ENCODE assay signal across 8 cellular contexts in the genomic region with DNA sequence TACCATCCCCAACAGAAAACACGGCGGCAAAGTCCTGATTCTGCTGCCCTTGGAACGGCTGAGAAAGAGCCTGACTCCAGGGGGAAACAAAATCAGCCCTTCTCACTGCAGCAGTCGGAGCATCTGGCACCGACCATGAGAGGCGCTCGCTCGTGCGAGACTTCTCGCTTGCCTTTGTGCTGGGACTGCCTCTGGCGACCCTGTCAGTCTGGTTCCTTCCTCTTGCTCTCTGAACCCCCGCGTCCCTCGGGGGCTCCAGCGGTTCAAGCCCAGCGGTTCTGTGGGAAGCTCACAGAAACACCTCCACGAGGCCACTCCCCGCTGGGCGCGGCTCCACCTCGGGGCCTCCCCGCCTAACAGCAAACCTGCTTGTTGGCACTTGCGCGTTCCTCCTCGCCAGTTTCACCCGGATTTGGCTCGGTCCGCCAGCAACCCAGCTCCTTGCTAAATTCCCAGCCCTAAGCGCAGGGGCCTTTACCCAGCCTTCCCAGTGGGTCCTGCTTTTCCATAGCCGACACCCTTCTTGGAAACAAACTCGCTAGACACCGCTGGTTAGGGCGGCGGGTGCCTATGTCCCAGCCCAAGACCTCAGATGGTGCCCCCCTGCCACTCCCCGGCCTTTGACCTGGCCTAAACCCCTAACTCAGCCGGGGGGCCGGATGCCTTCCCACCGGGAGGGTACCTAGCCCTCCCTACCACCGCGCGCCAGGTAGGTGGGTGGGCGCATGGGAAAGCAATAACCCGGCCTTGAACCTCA. TPM values are rescaled to one million over a fixed set of nuclear protein-coding genes. Genes with fewer than 3 reads are reported as not detected.
DNase-seq lines count a peak whose midpoint lies in the region; ATAC-seq and TF ChIP-seq lines count a peak whose summit lies in the region.

No MANE protein-coding gene starts in this region.

- TF ChIP-seq CTCF in right atrium auricular region (IDR thresholded peaks at IDR 0.05) (peak in 1 of 2 donors; percentile 38), prostate gland (IDR thresholded peaks at IDR 0.05) (peak in 1 of 4 experiments; percentile 8)

- H3K4me1 Mint-ChIP-seq in activated T-cell treated with anti-CD3 and anti-CD28 coated beads, Interleukin-2, amount 50 U/mL, for 24 hours (ENCODE audit: low read depth), result peaks cover 14% of the 10 kb centered on the region

- H3K27me3 ChIP-seq in adipocyte (replicated peaks; ENCODE audit: control insufficient read depth, insufficient read depth, low read length) (no peaks in the 10 kb centered on the region), right atrium auricular region (no peaks in the 10 kb centered on the region), prostate gland (replicated peaks; ENCODE audit: insufficient read depth) (no peaks in the 10 kb centered on the region)

- TF ChIP-seq POLR2A in prostate gland (IDR thresholded peaks at IDR 0.05), result peak; percentile 73

- no peaks in the 10 kb centered on the region for H3K9me3 Mint-ChIP-seq in activated T-cell treated with anti-CD3 and anti-CD28 coated beads, Interleukin-2, amount 50 U/mL, for 24 hours

- DNase-seq in activated T-cell treated with anti-CD3 and anti-CD28 coated beads, Interleukin-2, amount 50 U/mL, for 48 hours, result peak; percentile 21 to 28
- no peak for DNase-seq in activated T-cell treated with anti-CD3 and anti-CD28 coated beads, Interleukin-2, amount 50 U/mL, for 24 hours
- DNase-seq in NCI-H1436 (lab: John Stamatoyannopoulos, UW) (peak; percentile 75), adipocyte (ENCODE audit: low read depth) (peak; percentile 74), right atrium auricular region (ENCODE audit: low spot score) (peak; percentile 82), prostate gland (ENCODE audit: low spot score) (peak; percentile 90), KG1 (lab: John Stamatoyannopoulos, UW) (no peak)

- no peak overlapping the region for H3K27ac Mint-ChIP-seq in activated T-cell treated with anti-CD3 and anti-CD28 coated beads, Interleukin-2, amount 50 U/mL, for 24 hours

- H3K4me3 Mint-ChIP-seq in activated T-cell treated with anti-CD3 and anti-CD28 coated beads, Interleukin-2, amount 50 U/mL, for 24 hours, result no peak overlapping the region

- intact Hi-C loops in prostate gland (cut with DNase I), result loop anchor here (5.0 to 10.0 kb wide), 5 partner anchors 127 to 750 kb away; no protein-coding TSS in a partner anchor

- H3K4me1 ChIP-seq in adipocyte (ENCODE audit: control insufficient read depth, insufficient read depth, low read length) (peaks cover 49% of the 10 kb centered on the region), right atrium auricular region (peaks cover 0 to 41% of the 10 kb centered on the region in 2 donors), prostate gland (replicated peaks) (no peaks in the 10 kb centered on the region)

- under 1% methylated on average over 39 of the region's 43 CpGs for WGBS in prostate gland

- peaks cover 65% of the 10 kb centered on the region for H3K27me3 Mint-ChIP-seq in activated T-cell treated with anti-CD3 and anti-CD28 coated beads, Interleukin-2, amount 50 U/mL, for 24 hours

- no peak for ATAC-seq in HG03469 (IDR thresholded peaks at IDR 0.05; ENCODE audit: unreplicated experiment)

- H3K36me3 ChIP-seq in adipocyte (ENCODE audit: control insufficient read depth, insufficient read depth, low read length, severe bottlenecking) (peaks cover 37% of the 10 kb centered on the region), right atrium auricular region (no peaks in the 10 kb centered on the region), prostate gland (no peaks in the 10 kb centered on the region)

- peak overlapping the region; percentile 99 for H3K4me3 ChIP-seq in adipocyte (ENCODE audit: low read length)
- H3K4me3 ChIP-seq in right atrium auricular region, result peak overlapping the region; percentile 64 to 69
- H3K4me3 ChIP-seq in prostate gland, result peak overlapping the region; percentile 53 to 61

- H3K27ac ChIP-seq in right atrium auricular region (peak overlapping the region; percentile 92 to 97), prostate gland (peak overlapping the region; percentile 86 to 89)

- H3K36me3 Mint-ChIP-seq in activated T-cell treated with anti-CD3 and anti-CD28 coated beads, Interleukin-2, amount 50 U/mL, for 24 hours (ENCODE audit: low read depth), result no peaks in the 10 kb centered on the region

- peak overlapping the region; percentile 99 for H3K9ac ChIP-seq in adipocyte (ENCODE audit: low read length)

- H3K9me3 ChIP-seq in adipocyte (ENCODE audit: control insufficient read depth, low read length) (no peaks in the 10 kb centered on the region), right atrium auricular region (no peaks in the 10 kb centered on the region), prostate gland (no peaks in the 10 kb centered on the region)

RNA-seq across cellular contexts. Expression of a gene that starts 2.2 kb away (rescaled TPM):
- total RNA-seq in right atrium auricular region, result 10 to 100 TPM in 1 of 2 donors, 1 to 10 TPM in 1; 9.6 to 25.4 TPM
- total RNA-seq in prostate gland, result 10 to 100 TPM; 26.2 to 54.7 TPM

Comparison
In these comparisons a context has a peak if more than half of its experiments do, and no peak if none do; other contexts are left out.
1. DNase-seq: peak in activated T-cell treated with anti-CD3 and anti-CD28 coated beads, Interleukin-2, amount 50 U/mL, for 48 hours (2 of 2), NCI-H1436 (single experiment), adipocyte (single experiment), right atrium auricular region (single experiment) and prostate gland (single experiment); none in activated T-cell treated with anti-CD3 and anti-CD28 coated beads, Interleukin-2, amount 50 U/mL, for 24 hours (single experiment) and KG1 (single experiment).
2. Peak in every context shown above with its lines, with median percentiles within 50 percentile points of each other: H3K4me3 ChIP-seq.